Comparison of ENCODE assay signal across 19 cellular contexts in genomic region chr12:20525064-20525610, GRCh38.
DNase-seq lines count a peak whose midpoint lies in the region; FAIRE-seq and TF ChIP-seq lines count a peak whose summit lies in the region.
"Had no signal": no experiment of that assay in that cellular context is flagged by ENCODE, and none has a peak within 500 bp of the region (broad histone marks: within the 10 kb centered on the region; RNA-seq: fewer than 3 reads in every experiment).

No MANE protein-coding gene starts in this region.

- FAIRE-seq in H54 (lab: Jason Lieb, UNC), result no peak
- FAIRE-seq: G401.6 had no signal

- no peak overlapping the region for H3K4me3 ChIP-seq in cardiac fibroblast (replicated peaks in 1 of 2; ENCODE audit: low read depth in 2 of 2, low read length in 2 of 2)

- TF ChIP-seq POLR2A in H54 (IDR thresholded peaks at IDR 0.05; ENCODE audit: low read depth, low read length), result no peak

- DNase-seq in DMS53 (lab: John Stamatoyannopoulos, UW), result peak; percentile 62
- DNase-seq in LHCN-M2 (ENCODE audit: low read depth), result peak; percentile 2
- peak; percentile 39 to 79 for DNase-seq in cardiac fibroblast (ENCODE audit: low read depth in 2 of 2)
- DNase-seq in kidney tubule cell (ENCODE audit: low spot score), result peak; percentile 43
- DNase-seq in NCI-H774 (lab: John Stamatoyannopoulos, UW), result no peak
- no peak for DNase-seq in H54 (ENCODE audit: insufficient read length, low spot score)
- DNase-seq in NCI-H69 (lab: John Stamatoyannopoulos, UW), result no peak
- no peak for DNase-seq in pons (ENCODE audit: low spot score)
- DNase-seq: Calu3, DMS79, H9, NCI-H1105, NCI-H1694, NCI-H2107, NCI-H226, NCI-H526 treated with DMSO at 0.1 percent for 48 hours, OCI-M1, SIG-M5 had no signal

- TF ChIP-seq CTCF in cardiac fibroblast (IDR thresholded peaks at IDR 0.05; ENCODE audit: low read depth, low read length), result no peak

Comparison
In these comparisons a context has a peak if more than half of its experiments do, and no peak if none do; other contexts are left out.
1. DNase-seq: peak in DMS53 (single experiment), LHCN-M2 (single experiment), cardiac fibroblast (2 of 2) and kidney tubule cell (single experiment); none in NCI-H774 (single experiment), H54 (single experiment), NCI-H69 (single experiment) and pons (single experiment).